ENCODE assay signal across 11 cellular contexts in genomic region chr16:84608281-84608680, GRCh38. TPM values are rescaled to one million over a fixed set of nuclear protein-coding genes. Genes with fewer than 3 reads are reported as not detected.
DNase-seq lines count a peak whose midpoint lies in the region; ATAC-seq and TF ChIP-seq lines count a peak whose summit lies in the region.
"Had no signal": no experiment of that assay in that cellular context is flagged by ENCODE, and none has a peak within 500 bp of the region (broad histone marks: within the 10 kb centered on the region; RNA-seq: fewer than 3 reads in every experiment).

No MANE protein-coding gene starts in this region.

- no peaks in the 10 kb centered on the region for H3K27me3 ChIP-seq in left lung
- H3K27me3 ChIP-seq in upper lobe of right lung: no peaks in the 10 kb centered on the region
- H3K27me3 ChIP-seq: body of pancreas, pancreas had no signal

- H3K4me1 Mint-ChIP-seq in activated naive CD4-positive, alpha-beta T cell treated with anti-CD3 and anti-CD28 coated beads for 36 hours (ENCODE audit: low read depth): peaks cover 88% of the 10 kb centered on the region
- peaks cover 82% of the 10 kb centered on the region for H3K4me1 Mint-ChIP-seq in T-helper 2 cell treated with Interferon-gamma antibody and Interleukin-4, amounts not matched to agents 5 μg/mL and 100 μg/mL, for 36 hours (ENCODE audit: low read depth)

- H3K36me3 Mint-ChIP-seq in activated naive CD4-positive, alpha-beta T cell treated with anti-CD3 and anti-CD28 coated beads for 36 hours (ENCODE audit: low read depth): peaks cover 48% of the 10 kb centered on the region
- peaks cover 84% of the 10 kb centered on the region for H3K36me3 Mint-ChIP-seq in T-helper 2 cell treated with Interferon-gamma antibody and Interleukin-4, amounts not matched to agents 5 μg/mL and 100 μg/mL, for 36 hours (ENCODE audit: low read depth)

- H3K4me3 ChIP-seq in left lung (no peak overlapping the region), upper lobe of right lung (no peak overlapping the region)
- H3K4me3 ChIP-seq: body of pancreas, pancreas, thoracic aorta had no signal

- H3K27me3 Mint-ChIP-seq in activated naive CD4-positive, alpha-beta T cell treated with anti-CD3 and anti-CD28 coated beads for 36 hours (ENCODE audit: low read depth): no peaks in the 10 kb centered on the region
- H3K27me3 Mint-ChIP-seq in T-helper 2 cell treated with Interferon-gamma antibody and Interleukin-4, amounts not matched to agents 5 μg/mL and 100 μg/mL, for 36 hours (ENCODE audit: low read depth): no peaks in the 10 kb centered on the region

- intact Hi-C loops in activated naive CD4-positive, alpha-beta T cell treated with anti-CD3 and anti-CD28 coated beads for 36 hours (cut with micrococcal nuclease): loop anchor here (1.0 kb wide), 2 partner anchors 8 to 9 kb away; no protein-coding TSS in a partner anchor
- intact Hi-C loops in left lung (cut with DNase I): no loop called here
- intact Hi-C loops in upper lobe of right lung (cut with DNase I): no loop called here

- peak overlapping the region; percentile 66 for H3K27ac Mint-ChIP-seq in activated naive CD4-positive, alpha-beta T cell treated with anti-CD3 and anti-CD28 coated beads for 36 hours
- H3K27ac Mint-ChIP-seq in T-helper 2 cell treated with Interferon-gamma antibody and Interleukin-4, amounts not matched to agents 5 μg/mL and 100 μg/mL, for 36 hours: peak overlapping the region; percentile 95

- TF ChIP-seq CTCF in left lung (IDR thresholded peaks at IDR 0.05) (no peak), upper lobe of right lung (IDR thresholded peaks at IDR 0.05) (no peak)

- CTCF ChIA-PET in activated naive CD4-positive, alpha-beta T cell treated with anti-CD3 and anti-CD28 coated beads for 36 hours (lab: Charles Lee): interaction anchor here (0.9 to 1.3 kb wide), 5 partner anchors 11 to 118 kb away, joined by 3 to 7 read pairs (median 3); no protein-coding TSS in a partner anchor

- peaks cover 3% of the 10 kb centered on the region for H3K9me3 Mint-ChIP-seq in activated naive CD4-positive, alpha-beta T cell treated with anti-CD3 and anti-CD28 coated beads for 36 hours
- peaks cover 10% of the 10 kb centered on the region for H3K9me3 Mint-ChIP-seq in T-helper 2 cell treated with Interferon-gamma antibody and Interleukin-4, amounts not matched to agents 5 μg/mL and 100 μg/mL, for 36 hours

- H3K4me1 ChIP-seq in left lung: peaks cover 8 to 94% of the 10 kb centered on the region in 2 donors
- H3K4me1 ChIP-seq in upper lobe of right lung: peaks cover 25% of the 10 kb centered on the region
- H3K4me1 ChIP-seq: body of pancreas had no signal

- H3K9me3 ChIP-seq in left lung: peaks cover 0 to 7% of the 10 kb centered on the region in 2 donors
- H3K9me3 ChIP-seq in upper lobe of right lung: no peaks in the 10 kb centered on the region
- H3K9me3 ChIP-seq: body of pancreas, pancreas, thoracic aorta had no signal

- peak overlapping the region; percentile 53 to 88 for H3K27ac ChIP-seq in left lung
- peak overlapping the region; percentile 7 for H3K27ac ChIP-seq in upper lobe of right lung
- H3K27ac ChIP-seq: thoracic aorta had no signal

- H3K36me3 ChIP-seq in left lung: peaks cover 0 to 5% of the 10 kb centered on the region in 2 donors
- H3K36me3 ChIP-seq in upper lobe of right lung: no peaks in the 10 kb centered on the region
- H3K36me3 ChIP-seq: pancreas, thoracic aorta had no signal

- peak overlapping the region; percentile 8 for H3K4me3 Mint-ChIP-seq in activated naive CD4-positive, alpha-beta T cell treated with anti-CD3 and anti-CD28 coated beads for 36 hours
- H3K4me3 Mint-ChIP-seq in T-helper 2 cell treated with Interferon-gamma antibody and Interleukin-4, amounts not matched to agents 5 μg/mL and 100 μg/mL, for 36 hours: peak overlapping the region; percentile 88

- ATAC-seq in left lung (no peak), upper lobe of right lung (no peak), esophagus mucosa (no peak), HG03442 (IDR thresholded peaks at IDR 0.05; ENCODE audit: unreplicated experiment) (no peak)
- ATAC-seq: body of pancreas had no signal

- peak; percentile 38 for DNase-seq in activated naive CD4-positive, alpha-beta T cell treated with anti-CD3 and anti-CD28 coated beads for 36 hours
- DNase-seq in activated naive CD4-positive, alpha-beta T cell (lab: John Stamatoyannopoulos, UW): no peak
- DNase-seq in T-helper 2 cell treated with Interferon-gamma antibody and Interleukin-4, amounts not matched to agents 5 μg/mL and 100 μg/mL, for 36 hours (ENCODE audit: low spot score): peak; percentile 67
- DNase-seq in left lung (no peak), upper lobe of right lung (no peak), HuH-7 (ENCODE audit: low spot score) (no peak)
- DNase-seq: pancreas had no signal

RNA-seq across cellular contexts. Expression of gene COTL1, which starts 9.6 kb away (rescaled TPM):
- 100 to 1,000 TPM; 325 to 328 TPM for total RNA-seq in activated naive CD4-positive, alpha-beta T cell treated with anti-CD3 and anti-CD28 coated beads for 36 hours
- 100 to 1,000 TPM in 1 of 2 donors, 10 to 100 TPM in 1; 92.7 to 206 TPM for total RNA-seq in left lung
- total RNA-seq in upper lobe of right lung: 129 TPM
- 16.3 TPM for total RNA-seq in esophagus mucosa

RNA-seq across cellular contexts. Expression of gene KLHL36, which starts 40.0 kb away (rescaled TPM):
- total RNA-seq in activated naive CD4-positive, alpha-beta T cell treated with anti-CD3 and anti-CD28 coated beads for 36 hours: 10 to 100 TPM; 45.7 to 50.3 TPM
- total RNA-seq in left lung (10 to 100 TPM; 44.7 to 50.9 TPM), upper lobe of right lung (56.3 TPM), esophagus mucosa (26.3 TPM)

Comparison
In these comparisons a context has a peak if more than half of its experiments do, and no peak if none do; other contexts are left out.
1. DNase-seq: peak in activated naive CD4-positive, alpha-beta T cell treated with anti-CD3 and anti-CD28 coated beads for 36 hours (single experiment) and T-helper 2 cell treated with Interferon-gamma antibody and Interleukin-4, amounts not matched to agents 5 μg/mL and 100 μg/mL, for 36 hours (single experiment); none in activated naive CD4-positive, alpha-beta T cell (0 of 4), left lung (0 of 2), upper lobe of right lung (single experiment) and HuH-7 (single experiment).